28 cellular contexts compared by ENCODE assay signal in genomic region chr3:143617050-143617449, GRCh38.
"Had no signal": no experiment of that assay in that cellular context is flagged by ENCODE, and none has a peak within 500 bp of the region (broad histone marks: within the 10 kb centered on the region; RNA-seq: fewer than 3 reads in every experiment).

No MANE protein-coding gene starts in this region.

- H3K27me3 ChIP-seq: dorsolateral prefrontal cortex, esophagus squamous epithelium, gastrocnemius medialis, heart right ventricle, left lung had no signal

- H3K27ac ChIP-seq: coronary artery, dorsolateral prefrontal cortex, epithelial cell of prostate, esophagus squamous epithelium, gastrocnemius medialis, heart right ventricle, left lung, lower lobe of right lung had no signal

- H3K4me3 Mint-ChIP-seq: mesothelial cell of epicardium; naive B cell; naive thymus-derived CD8-positive, alpha-beta T cell had no signal

- H3K4me1 Mint-ChIP-seq: mesothelial cell of epicardium; naive thymus-derived CD8-positive, alpha-beta T cell had no signal

- H3K27ac Mint-ChIP-seq: mesothelial cell of epicardium; naive B cell; naive thymus-derived CD8-positive, alpha-beta T cell had no signal

- H3K27me3 Mint-ChIP-seq: naive B cell; naive thymus-derived CD8-positive, alpha-beta T cell had no signal

- H3K36me3 ChIP-seq: gastrocnemius medialis, heart right ventricle, left lung, lower lobe of right lung had no signal

- FAIRE-seq: endometrium, islet of Langerhans, keratinocyte had no signal

- H3K36me3 Mint-ChIP-seq: mesothelial cell of epicardium had no signal

- H3K4me3 ChIP-seq: coronary artery, dorsolateral prefrontal cortex, esophagus squamous epithelium, gastrocnemius medialis, heart right ventricle, left lung, lower lobe of right lung, mucosa of descending colon had no signal

- DNase-seq: dermis blood vessel endothelial cell; dorsolateral prefrontal cortex; effector CD4-positive, alpha-beta T cell; effector memory CD4-positive, alpha-beta T cell; erythroblast; esophagus squamous epithelium; foreskin fibroblast; foreskin melanocyte; gastrocnemius medialis; glutamatergic neuron; head of caudate nucleus; heart right ventricle; hippocampal formation; left cardiac atrium; left lung; left ventricle myocardium superior; lower lobe of right lung; mesenchymal stem cell; mucosa of descending colon; naive B cell; naive thymus-derived CD8-positive, alpha-beta T cell had no signal

- H3K4me1 ChIP-seq: esophagus squamous epithelium, gastrocnemius medialis, heart right ventricle, lower lobe of right lung had no signal

- H3K9me3 ChIP-seq: gastrocnemius medialis, lower lobe of right lung, mucosa of descending colon had no signal

- ATAC-seq: esophagus mucosa; gastrocnemius medialis; heart right ventricle; left cardiac atrium; left lung; left ventricle myocardium superior; lower lobe of right lung; mucosa of descending colon; naive thymus-derived CD8-positive, alpha-beta T cell had no signal
